In the genomic region with DNA sequence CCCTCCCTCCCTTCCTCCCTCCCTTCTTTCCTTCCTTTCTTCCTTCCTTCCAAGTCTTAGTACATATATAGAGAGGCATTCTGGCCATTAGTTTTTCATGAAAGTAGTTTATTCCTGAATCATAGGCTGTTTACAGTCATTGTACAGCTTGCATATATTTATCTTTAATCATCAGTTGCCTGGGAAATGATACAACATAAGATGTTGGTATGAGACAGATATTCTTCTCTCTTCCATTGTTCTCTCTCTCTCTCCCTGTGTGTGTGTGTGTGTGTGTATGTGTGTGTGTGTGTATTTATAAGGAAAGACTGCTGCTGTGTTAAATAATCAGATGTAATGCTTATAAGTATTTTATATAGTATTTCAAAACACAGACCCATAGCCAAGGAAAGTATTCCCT, we compare ENCODE assay signal across 31 cellular contexts.
DNase-seq lines count a peak whose midpoint lies in the region; ATAC-seq, FAIRE-seq and TF ChIP-seq lines count a peak whose summit lies in the region.
"Had no signal": no experiment of that assay in that cellular context is flagged by ENCODE, and none has a peak within 500 bp of the region (broad histone marks: within the 10 kb centered on the region; RNA-seq: fewer than 3 reads in every experiment).

No MANE protein-coding gene starts in this region.

- no peak for FAIRE-seq in A549 (lab: Jason Lieb, UNC)
- no peak for FAIRE-seq in K562 (lab: Jason Lieb, UNC)
- FAIRE-seq: A204.1, endometrium had no signal

- no peaks in the 10 kb centered on the region for H3K36me3 Mint-ChIP-seq in HFFc6 (ENCODE audit: low read depth)
- H3K36me3 Mint-ChIP-seq in activated CD4-positive, alpha-beta T cell treated with anti-CD3 and anti-CD28 coated beads for 36 hours (ENCODE audit: low read depth): no peaks in the 10 kb centered on the region
- H3K36me3 Mint-ChIP-seq: naive thymus-derived CD4-positive, alpha-beta T cell; stimulated activated effector memory CD8-positive, alpha-beta T cell treated with anti-CD3 and anti-CD28 coated beads, Interleukin-12 subunit alpha, Interleukin-12 subunit beta, amount 100 ng/mL, for 72 hours had no signal

- ATAC-seq in A549: no peak; a peak in 1 of 6 replicates
- ATAC-seq in K562: no peak
- no peak for ATAC-seq in GM21447 (IDR thresholded peaks at IDR 0.05; ENCODE audit: unreplicated experiment)
- no peak for ATAC-seq in activated CD4-positive, alpha-beta T cell treated with anti-CD3 and anti-CD28 coated beads for 36 hours
- ATAC-seq: activated T-cell treated with anti-CD3 and anti-CD28 coated beads, Interleukin-2, amount 50 U/mL, for 72 hours; GM23338; left lobe of liver; naive thymus-derived CD4-positive, alpha-beta T cell; stimulated activated effector memory CD8-positive, alpha-beta T cell treated with anti-CD3 and anti-CD28 coated beads, Interleukin-12 subunit alpha, Interleukin-12 subunit beta, amount 100 ng/mL, for 72 hours had no signal

- DNase-seq in A549 (ENCODE audit: low read depth in 1 of 2, low spot score in 1 of 2) (no peak), HFFc6 (peak; percentile 82), K562 (ENCODE audit: extremely low read depth in 1 of 4, low spot score in 3 of 4) (no peak), fibroblast of the conjunctiva (ENCODE audit: low read depth) (peak; percentile 4), NCI-H2029 (lab: John Stamatoyannopoulos, UW) (no peak), NCI-H146 treated with DMSO at 0.1 percent for 48 hours (lab: John Stamatoyannopoulos, UW; ENCODE audit: unreplicated experiment) (no peak)
- DNase-seq in activated CD4-positive, alpha-beta T cell treated with anti-CD3 and anti-CD28 coated beads for 36 hours: no peak
- DNase-seq: activated CD4-positive, alpha-beta T cell treated with anti-CD3 and anti-CD28 coated beads for 48 hours; activated naive CD4-positive, alpha-beta T cell treated with Interleukin-2 at 50 U/mL for 16 hours; activated T-cell treated with anti-CD3 and anti-CD28 coated beads, Interleukin-2, amount 50 U/mL, for 72 hours; amniotic stem cell; COR-L47; dermis blood vessel endothelial cell; DND-41; foreskin melanocyte; naive thymus-derived CD4-positive, alpha-beta T cell; NCI-H146; NCI-H2171 treated with DMSO at 0.1 percent for 48 hours; NCI-H524 treated with DMSO at 0.1 percent for 48 hours; stimulated activated CD4-positive, alpha-beta T cell treated with anti-CD3 and anti-CD28 coated beads, Interleukin-2, amount 100 ng/mL, for 48 hours; substantia nigra had no signal

- intact Hi-C loops in K562 (cut with micrococcal nuclease): loop anchor here (5.0 kb wide), 1 partner anchor 292 kb away; a partner anchor contains a TSS
- intact Hi-C loops in activated CD4-positive, alpha-beta T cell treated with anti-CD3 and anti-CD28 coated beads for 36 hours (cut with DNase I, micrococcal nuclease): no loop called here

- no TSS peak for BruUV-seq in K562 (replicated peaks; lab: Mats Ljungman, UMichigan)

- no peak overlapping the region for H3K9ac ChIP-seq in K562 (ENCODE audit: insufficient read depth in 1 of 2, low read depth in 2 of 2, low read length in 2 of 2)
- H3K9ac ChIP-seq: BLaER1 had no signal

- TF ChIP-seq RAD21 in A549 (conservative IDR thresholded peaks at IDR 0.05 in 1 of 2, IDR thresholded peaks at IDR 0.05 in 1 of 2): no peak
- TF ChIP-seq RAD21 in K562 (CRISPR knock-in tag; conservative IDR thresholded peaks at IDR 0.05 in 1 of 2, IDR thresholded peaks at IDR 0.05 in 1 of 2): no peak

- POLR2A ChIA-PET in A549 (lab: Yijun Ruan, JAX): no interaction called here
- POLR2A ChIA-PET in K562 (lab: Yijun Ruan, JAX): no interaction called here
- POLR2A ChIA-PET in activated CD4-positive, alpha-beta T cell treated with anti-CD3 and anti-CD28 coated beads for 36 hours (lab: Charles Lee): no interaction called here

- no peaks in the 10 kb centered on the region for H3K9me1 ChIP-seq in K562 (ENCODE audit: control insufficient read depth, insufficient read depth, low read length)

- H3K27me3 Mint-ChIP-seq in HFFc6 (ENCODE audit: insufficient read depth): no peaks in the 10 kb centered on the region
- H3K27me3 Mint-ChIP-seq in activated CD4-positive, alpha-beta T cell treated with anti-CD3 and anti-CD28 coated beads for 36 hours: peaks cover 5% of the 10 kb centered on the region

- in situ Hi-C loops in K562 (cut with MboI): no loop called here

- H3K36me3 ChIP-seq in K562 (ENCODE audit: control insufficient read depth, insufficient read depth, low read length): no peaks in the 10 kb centered on the region
- H3K36me3 ChIP-seq: BLaER1, spleen, upper lobe of left lung had no signal

- H3K4me1 Mint-ChIP-seq in HFFc6 (ENCODE audit: low read depth): peaks cover 31% of the 10 kb centered on the region
- no peaks in the 10 kb centered on the region for H3K4me1 Mint-ChIP-seq in activated CD4-positive, alpha-beta T cell treated with anti-CD3 and anti-CD28 coated beads for 36 hours
- H3K4me1 Mint-ChIP-seq: naive thymus-derived CD4-positive, alpha-beta T cell; stimulated activated effector memory CD8-positive, alpha-beta T cell treated with anti-CD3 and anti-CD28 coated beads, Interleukin-12 subunit alpha, Interleukin-12 subunit beta, amount 100 ng/mL, for 72 hours had no signal

- H3K4me3 ChIP-seq in A549 (no peak overlapping the region), K562 (0 out of 2 replicates have a peak overlapping the region, but pooled peaks have one; percentile 34)
- H3K4me3 ChIP-seq: BLaER1, GM23338, SK-N-MC, spleen, upper lobe of left lung had no signal

- CTCF ChIA-PET in A549 (lab: Yijun Ruan, JAX) (no interaction called here), K562 (lab: Yijun Ruan, JAX; ENCODE audit: low intra/inter-chr PET ratio) (no interaction called here)
- CTCF ChIA-PET in activated CD4-positive, alpha-beta T cell treated with anti-CD3 and anti-CD28 coated beads for 36 hours (lab: Charles Lee): interaction anchor here (1.1 kb wide), 1 partner anchor 182 kb away, joined by 4 read pairs; no protein-coding TSS in a partner anchor

- no peaks in the 10 kb centered on the region for H3K9me3 Mint-ChIP-seq in HFFc6
- no peaks in the 10 kb centered on the region for H3K9me3 Mint-ChIP-seq in activated CD4-positive, alpha-beta T cell treated with anti-CD3 and anti-CD28 coated beads for 36 hours (ENCODE audit: low read depth)
- H3K9me3 Mint-ChIP-seq: activated T-cell treated with anti-CD3 and anti-CD28 coated beads, Interleukin-2, amount 50 U/mL, for 72 hours; GM23338; naive thymus-derived CD4-positive, alpha-beta T cell; stimulated activated effector memory CD8-positive, alpha-beta T cell treated with anti-CD3 and anti-CD28 coated beads, Interleukin-12 subunit alpha, Interleukin-12 subunit beta, amount 100 ng/mL, for 72 hours had no signal

- TF ChIP-seq POLR2A in A549 (IDR thresholded peaks at IDR 0.05; ENCODE audit: low read length) (no peak), K562 (conservative IDR thresholded peaks at IDR 0.05) (no peak)

- H4K20me1 ChIP-seq in K562 (replicated peaks; ENCODE audit: control insufficient read depth, insufficient read depth, low read length): no peaks in the 10 kb centered on the region
- H4K20me1 ChIP-seq: BLaER1 had no signal

- no peak overlapping the region for H3K4me3 Mint-ChIP-seq in HFFc6
- H3K4me3 Mint-ChIP-seq in activated CD4-positive, alpha-beta T cell treated with anti-CD3 and anti-CD28 coated beads for 36 hours: no peak overlapping the region
- H3K4me3 Mint-ChIP-seq: activated T-cell treated with anti-CD3 and anti-CD28 coated beads, Interleukin-2, amount 50 U/mL, for 72 hours; GM23338; naive thymus-derived CD4-positive, alpha-beta T cell; stimulated activated effector memory CD8-positive, alpha-beta T cell treated with anti-CD3 and anti-CD28 coated beads, Interleukin-12 subunit alpha, Interleukin-12 subunit beta, amount 100 ng/mL, for 72 hours had no signal

- H3K4me1 ChIP-seq in A549 (peaks cover 6% of the 10 kb centered on the region; the same call in 1 of the 3 replicates), K562 (replicated peaks in 1 of 2; ENCODE audit: control insufficient read depth in 2 of 2, insufficient read depth in 2 of 2, low read length in 2 of 2) (peaks cover 0 to 6% of the 10 kb centered on the region in 2 experiments; a peak in 1 of 5 replicates)
- H3K4me1 ChIP-seq: BLaER1, spleen, upper lobe of left lung had no signal

- peak overlapping the region; percentile 39; the same call in 1 of the 2 replicates for H3K27ac Mint-ChIP-seq in HFFc6
- no peak overlapping the region for H3K27ac Mint-ChIP-seq in activated CD4-positive, alpha-beta T cell treated with anti-CD3 and anti-CD28 coated beads for 36 hours
- H3K27ac Mint-ChIP-seq: activated T-cell treated with anti-CD3 and anti-CD28 coated beads, Interleukin-2, amount 50 U/mL, for 72 hours; GM23338; naive thymus-derived CD4-positive, alpha-beta T cell; stimulated activated effector memory CD8-positive, alpha-beta T cell treated with anti-CD3 and anti-CD28 coated beads, Interleukin-12 subunit alpha, Interleukin-12 subunit beta, amount 100 ng/mL, for 72 hours had no signal

- H3K27ac ChIP-seq in A549: no peak overlapping the region
- H3K27ac ChIP-seq in K562 (ENCODE audit: extremely low read depth, low read depth, low read length): no peak overlapping the region
- H3K27ac ChIP-seq: BLaER1, SK-N-MC, spleen, upper lobe of left lung had no signal

- no peaks in the 10 kb centered on the region for H3K27me3 ChIP-seq in K562 (ENCODE audit: control insufficient read depth in 2 of 2, insufficient read depth in 2 of 2, low read length in 2 of 2)
- H3K27me3 ChIP-seq: BLaER1, spleen, upper lobe of left lung had no signal

- peaks cover 24% of the 10 kb centered on the region for H3K79me2 ChIP-seq in K562 (ENCODE audit: control insufficient read depth, insufficient read depth, low read length)

- TF ChIP-seq EP300 in A549 (IDR thresholded peaks at IDR 0.05) (no peak), K562 (IDR thresholded peaks at IDR 0.05; ENCODE audit: low read length) (no peak)

- H3K4me2 ChIP-seq in A549: no peak overlapping the region
- peak overlapping the region; percentile 17; the same call in 1 of the 2 replicates for H3K4me2 ChIP-seq in K562 (ENCODE audit: insufficient read depth, low read length)
- H3K4me2 ChIP-seq: BLaER1, GM23338 had no signal

- H2AFZ ChIP-seq in K562 (ENCODE audit: low read depth, low read length): no peak overlapping the region; the same call in 1 of the 2 replicates
- H2AFZ ChIP-seq: GM23338 had no signal

- H3K9me3 ChIP-seq in A549 (no peaks in the 10 kb centered on the region), K562 (replicated peaks; ENCODE audit: control insufficient read depth, insufficient read depth, low read depth, low read length) (no peaks in the 10 kb centered on the region)
- H3K9me3 ChIP-seq: BLaER1, spleen, upper lobe of left lung had no signal

- TF ChIP-seq CTCF in A549 (IDR thresholded peaks at IDR 0.05): no peak
- no peak for TF ChIP-seq CTCF in HFFc6 (IDR thresholded peaks at IDR 0.05)
- no peak for TF ChIP-seq CTCF in K562 (IDR thresholded peaks at IDR 0.05 in 2 of 3, conservative IDR thresholded peaks at IDR 0.05 in 1 of 3; ENCODE audit: insufficient read depth in 2 of 3, low read depth in 1 of 3, low read length in 3 of 3)

TF ChIP-seq in A549, 52 proteins besides CTCF, POLR2A, EP300 and RAD21 (continues in another document):
- TF ChIP-seq RFX5 (IDR thresholded peaks at IDR 0.05): no peak

TF ChIP-seq in K562, 482 proteins besides CTCF, POLR2A, EP300 and RAD21 (continues in another document):
- TF ChIP-seq ZKSCAN3 (CRISPR knock-in tag; IDR thresholded peaks at IDR 0.05): no peak
- TF ChIP-seq CREB1 (IDR thresholded peaks at IDR 0.05): no peak
- TF ChIP-seq CREB1 (CRISPR knock-in tag; IDR thresholded peaks at IDR 0.05): no peak

Comparison
In these comparisons a context has a peak if more than half of its experiments do, and no peak if none do; other contexts are left out.
1. DNase-seq: peak in HFFc6 (single experiment) and fibroblast of the conjunctiva (single experiment); none in A549 (0 of 2), K562 (0 of 4), activated CD4-positive, alpha-beta T cell treated with anti-CD3 and anti-CD28 coated beads for 36 hours (single experiment), NCI-H2029 (single experiment) and NCI-H146 treated with DMSO at 0.1 percent for 48 hours (single experiment).